31 cellular contexts compared by ENCODE assay signal in genomic region chr13:61107989-61108388, GRCh38.
"Had no signal": no experiment of that assay in that cellular context is flagged by ENCODE, and none has a peak within 500 bp of the region (broad histone marks: within the 10 kb centered on the region; RNA-seq: fewer than 3 reads in every experiment).

No MANE protein-coding gene starts in this region.

- ATAC-seq: activated CD8-positive, alpha-beta T cell treated with anti-CD3 and anti-CD28 coated beads for 36 hours; activated naive CD4-positive, alpha-beta T cell treated with anti-CD3 and anti-CD28 coated beads, Interleukin-2, amount 50 U/mL, for 72 hours; activated T-cell treated with anti-CD3 and anti-CD28 coated beads, Interleukin-2, amount 50 U/mL, for 4 hours; activated T-cell treated with anti-CD3 and anti-CD28 coated beads, Interleukin-2, amount 50 U/mL, for 72 hours; activated T-helper 17 cell treated with anti-CD3 and anti-CD28 coated beads, Interleukin-2, amount 50 U/mL, for 72 hours; body of pancreas had no signal

- H3K4me1 ChIP-seq: adrenal gland, body of pancreas, breast epithelium had no signal

- H3K9me3 ChIP-seq: adrenal gland, body of pancreas had no signal

- H3K4me3 ChIP-seq: adrenal gland, body of pancreas, breast epithelium had no signal

- DNase-seq: activated B cell treated with CpG ODN at 0.5 μM for 24 hours; activated CD4-positive, alpha-beta memory T cell treated with anti-CD3 and anti-CD28 coated beads for 36 hours; activated CD4-positive, alpha-beta T cell treated with anti-CD3 and anti-CD28 coated beads for 4 hours; activated CD4-positive, alpha-beta T cell treated with anti-CD3 and anti-CD28 coated beads, Interleukin-2, amount 10 ng/mL, durations not matched to agents 24 days and 14 days; activated CD4-positive, alpha-beta T cell treated with anti-CD3 and anti-CD28 coated beads, Interleukin-2, amount 50 U/mL, for 1 hour; activated CD4-positive, alpha-beta T cell treated with anti-CD3 and anti-CD28 coated beads, Interleukin-2, amount 50 U/mL, for 4 hours; activated CD4-positive, CD25-positive, alpha-beta regulatory T cell treated with anti-CD3 and anti-CD28 coated beads, Interleukin-2, amount 50 U/mL, for 72 hours; activated CD8-positive, alpha-beta memory T cell treated with anti-CD3 and anti-CD28 coated beads, Interleukin-2, amount 50 U/mL, for 4 hours; activated CD8-positive, alpha-beta T cell treated with anti-CD3 and anti-CD28 coated beads for 36 hours; activated effector memory CD4-positive, alpha-beta T cell treated with anti-CD3 and anti-CD28 coated beads, Interleukin-2, amount 50 U/mL, for 16 hours; activated gamma-delta T cell treated with Interleukin-2 at 50 U/mL for 16 hours; activated naive CD4-positive, alpha-beta T cell; activated naive CD4-positive, alpha-beta T cell treated with anti-CD3 and anti-CD28 coated beads for 36 hours; activated naive CD4-positive, alpha-beta T cell treated with anti-CD3 and anti-CD28 coated beads, Interleukin-2, amount 50 U/mL, for 16 hours; activated naive CD8-positive, alpha-beta T cell treated with anti-CD3 and anti-CD28 coated beads for 36 hours; activated T-cell treated with anti-CD3 and anti-CD28 coated beads for 4 hours; activated T-cell treated with anti-CD3 and anti-CD28 coated beads, Interleukin-2, amount 50 U/mL, for 1 hour; activated T-cell treated with anti-CD3 and anti-CD28 coated beads, Interleukin-2, amount 50 U/mL, for 4 hours; activated T-cell treated with anti-CD3 and anti-CD28 coated beads, Interleukin-2, amount 50 U/mL, for 72 hours; adrenal gland; amniotic stem cell; aorta; body of pancreas; brain microvascular endothelial cell; central memory CD4-positive, alpha-beta T cell; T-helper 2 cell; T-helper 9 cell had no signal

- H3K27me3 ChIP-seq: adrenal gland, body of pancreas, brain microvascular endothelial cell, breast epithelium had no signal

- H3K36me3 ChIP-seq: adrenal gland, brain microvascular endothelial cell, breast epithelium had no signal

- H3K27ac ChIP-seq: adrenal gland, body of pancreas, brain microvascular endothelial cell, breast epithelium, VCaP had no signal
